Comparison of ENCODE assay signal across 19 cellular contexts in the genomic region with DNA sequence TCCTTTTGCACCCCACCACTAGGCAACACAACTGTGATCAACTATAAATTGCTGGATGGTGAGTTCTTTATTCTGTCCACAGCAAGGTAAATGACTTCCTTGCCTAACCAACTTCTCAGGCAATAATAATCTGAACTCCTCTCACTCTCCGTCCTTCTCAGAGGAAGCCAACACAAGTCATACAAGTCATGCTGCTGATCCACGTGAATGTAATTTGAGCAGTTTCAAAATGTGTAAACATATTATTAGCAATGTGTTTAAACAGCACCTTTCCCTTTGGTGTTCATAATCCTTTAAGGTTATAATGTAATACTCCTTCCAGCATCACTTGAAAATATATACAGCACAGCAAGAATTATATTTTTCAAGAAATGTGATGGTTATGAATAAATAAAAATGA.
A peak's percentile ranks its signal among the peaks of the same experiment; 100 is the strongest.
DNase-seq lines count a peak whose midpoint lies in the region; ATAC-seq and TF ChIP-seq lines count a peak whose summit lies in the region.
"Had no signal": no experiment of that assay in that cellular context is flagged by ENCODE, and none has a peak within 500 bp of the region (broad histone marks: within the 10 kb centered on the region; RNA-seq: fewer than 3 reads in every experiment).

No MANE protein-coding gene starts in this region.

- no peak for TF ChIP-seq CTCF in HEK293 (tag by site-specific recombination; IDR thresholded peaks at IDR 0.05)
- TF ChIP-seq CTCF in PC-3 (conservative IDR thresholded peaks at IDR 0.05; ENCODE audit: low read depth, low read length), result no peak
- TF ChIP-seq CTCF in right lobe of liver (IDR thresholded peaks at IDR 0.05), result no peak

- TF ChIP-seq POLR2A in right lobe of liver (IDR thresholded peaks at IDR 0.05), result no peak

- no TSS peak for BruUV-seq in PC-3 (replicated peaks; lab: Mats Ljungman, UMichigan)

- DNase-seq in NCI-H2081 treated with DMSO at 0.1 percent for 48 hours (lab: John Stamatoyannopoulos, UW) (peak; percentile 43), PC-3 (peak; percentile 40), right lobe of liver (no peak), substantia nigra (lab: John Stamatoyannopoulos, UW) (no peak), T-helper 2 cell (no peak)
- DNase-seq in activated CD4-positive, alpha-beta T cell treated with anti-CD3 and anti-CD28 coated beads, Interleukin-2, amount 50 U/mL, for 4 hours, result no peak
- DNase-seq: activated CD4-positive, alpha-beta T cell treated with anti-CD3 and anti-CD28 coated beads for 36 hours; activated T-cell treated with anti-CD3 and anti-CD28 coated beads for 4 hours; dorsolateral prefrontal cortex; hippocampal formation; left ventricle myocardium inferior; MM.1S; NK-92 treated with Interleukin-12 subunit alpha and Interleukin-12 subunit beta, amount 100 ng/mL, for 24 hours; posterior cingulate gyrus; SIG-M5; stimulated activated CD4-positive, alpha-beta T cell treated with anti-CD3 and anti-CD28 coated beads, Interleukin-12 subunit alpha, Interleukin-12 subunit beta, amount 100 ng/mL, for 4 hours had no signal

- H3K27ac ChIP-seq in HEK293 (ENCODE audit: extremely low read depth, low read depth, low read length), result no peak overlapping the region
- H3K27ac ChIP-seq in PC-3 (ENCODE audit: low read length), result no peak overlapping the region
- peak overlapping the region; percentile 18 to 44 (median 41) for H3K27ac ChIP-seq in right lobe of liver
- no peak overlapping the region for H3K27ac ChIP-seq in substantia nigra (ENCODE audit: low read depth, low read length, poor library complexity, severe bottlenecking)
- H3K27ac ChIP-seq: breast epithelium, dorsolateral prefrontal cortex, left ventricle myocardium inferior had no signal

- H3K4me1 ChIP-seq in HEK293 (ENCODE audit: control insufficient read depth, insufficient read depth, low read length) (no peaks in the 10 kb centered on the region), PC-3 (ENCODE audit: insufficient read depth, low read length) (peaks cover 8% of the 10 kb centered on the region), right lobe of liver (peaks cover 0 to 22% (median under 1%) of the 10 kb centered on the region in 4 donors)
- H3K4me1 ChIP-seq: breast epithelium, left ventricle myocardium inferior had no signal

- ATAC-seq in PC-3 (peak; percentile 58), right lobe of liver (peak; percentile 54 to 72 (median 63)), HG02938 (IDR thresholded peaks at IDR 0.05; ENCODE audit: unreplicated experiment) (no peak)
- ATAC-seq: activated CD4-positive, alpha-beta T cell treated with anti-CD3 and anti-CD28 coated beads for 36 hours had no signal

- H3K9me3 ChIP-seq in HEK293 (ENCODE audit: control insufficient read depth, insufficient read depth, low read depth, low read length), result no peaks in the 10 kb centered on the region
- H3K9me3 ChIP-seq in PC-3 (ENCODE audit: low read length), result no peaks in the 10 kb centered on the region
- no peaks in the 10 kb centered on the region for H3K9me3 ChIP-seq in right lobe of liver
- H3K9me3 ChIP-seq: breast epithelium had no signal

- H4K20me1 ChIP-seq in PC-3 (ENCODE audit: low read length), result no peaks in the 10 kb centered on the region

- H3F3A ChIP-seq in PC-3 (ENCODE audit: low read length, unreplicated experiment), result no peaks in the 10 kb centered on the region

- no peak overlapping the region for H3K9ac ChIP-seq in PC-3 (ENCODE audit: low read length)

- intact Hi-C loops in PC-3 (cut with micrococcal nuclease) (no loop called here), right lobe of liver (cut with DNase I) (no loop called here)

- H3K9me2 ChIP-seq in PC-3 (replicated peaks; ENCODE audit: low read length), result no peaks in the 10 kb centered on the region

- CTCF ChIA-PET in HEK293 (lab: Yijun Ruan, JAX) (interaction anchor here (0.7 to 1.4 kb wide), 2 partner anchors 10 to 13 kb away, joined by 3 read pairs; no protein-coding TSS in a partner anchor), PC-3 (lab: Charles Lee) (no interaction called here)

- H2AFZ ChIP-seq in PC-3 (ENCODE audit: low read length), result peak overlapping the region; percentile 48; the same call in 1 of the 2 replicates

- no peaks in the 10 kb centered on the region for H3K79me2 ChIP-seq in PC-3 (ENCODE audit: low read length)

- no peak overlapping the region for H3K4me3 ChIP-seq in HEK293 (ENCODE audit: low read depth, low read length)
- H3K4me3 ChIP-seq in PC-3 (ENCODE audit: low read length), result no peak overlapping the region
- H3K4me3 ChIP-seq in right lobe of liver, result no peak overlapping the region
- H3K4me3 ChIP-seq: breast epithelium, dorsolateral prefrontal cortex, left ventricle myocardium inferior had no signal

- POLR2A ChIA-PET in HEK293 (lab: Yijun Ruan, JAX), result interaction anchor here (0.6 kb wide), 1 partner anchor 263 kb away, joined by 6 read pairs; no protein-coding TSS in a partner anchor
- POLR2A ChIA-PET in PC-3 (lab: Charles Lee; ENCODE audit: unreplicated experiment), result no interaction called here

- 29% methylated on average over 2 of the region's 2 CpGs for WGBS in right lobe of liver (ENCODE audit: insufficient coverage, low coverage, low lambda C conversion rate, missing lambda C conversion rate)

- H3K36me3 ChIP-seq in HEK293 (ENCODE audit: control insufficient read depth in 2 of 2, insufficient read depth in 1 of 2, low read length in 2 of 2) (no peaks in the 10 kb centered on the region), PC-3 (ENCODE audit: low read depth, low read length) (no peaks in the 10 kb centered on the region), right lobe of liver (peaks cover 0 to 7% (median 0%) of the 10 kb centered on the region in 4 donors)
- H3K36me3 ChIP-seq: breast epithelium, left ventricle myocardium inferior had no signal

- H3K27me3 ChIP-seq in PC-3 (ENCODE audit: low read length) (no peaks in the 10 kb centered on the region), right lobe of liver (no peaks in the 10 kb centered on the region)
- H3K27me3 ChIP-seq: breast epithelium, dorsolateral prefrontal cortex had no signal

- 0 out of 2 replicates have a peak overlapping the region, but pooled peaks have one; percentile 26 for H3K4me2 ChIP-seq in PC-3 (ENCODE audit: low read length)

TF ChIP-seq in HEK293, 187 proteins besides CTCF, POLR2A, EP300 and RAD21:
- TF ChIP-seq SP7 (tag by site-specific recombination; IDR thresholded peaks at IDR 0.05), result peak; percentile 82
- TF ChIP-seq, protein P1, sequence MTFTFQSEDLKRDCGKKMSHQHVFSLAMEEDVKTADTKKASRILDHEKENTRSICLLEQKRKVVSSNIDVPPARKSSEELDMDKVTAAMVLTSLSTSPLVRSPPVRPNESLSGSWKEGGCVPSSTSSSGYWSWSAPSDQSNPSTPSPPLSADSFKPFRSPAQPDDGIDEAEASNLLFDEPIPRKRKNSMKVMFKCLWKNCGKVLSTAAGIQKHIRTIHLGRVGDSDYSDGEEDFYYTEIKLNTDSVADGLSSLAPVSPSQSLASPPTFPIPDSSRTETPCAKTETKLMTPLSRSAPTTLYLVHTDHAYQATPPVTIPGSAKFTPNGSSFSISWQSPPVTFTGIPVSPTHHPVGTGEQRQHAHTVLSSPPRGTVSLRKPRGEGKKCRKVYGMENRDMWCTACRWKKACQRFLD (tag by site-specific recombination; IDR thresholded peaks at IDR 0.05), result no peak
- TF ChIP-seq GLIS1 (tag by site-specific recombination; IDR thresholded peaks at IDR 0.05), result no peak
- TF ChIP-seq TCF7L2 (IDR thresholded peaks at IDR 0.05; ENCODE audit: borderline replicate concordance, low read depth, low read length), result no peak

Comparison
In these comparisons a context has a peak if more than half of its experiments do, and no peak if none do; other contexts are left out.
1. H3K27ac ChIP-seq: peak in right lobe of liver (3 of 3); none in HEK293 (single experiment), PC-3 (single experiment) and substantia nigra (single experiment).
2. DNase-seq: peak in NCI-H2081 treated with DMSO at 0.1 percent for 48 hours (single experiment) and PC-3 (single experiment); none in right lobe of liver (0 of 3), substantia nigra (0 of 49), activated CD4-positive, alpha-beta T cell treated with anti-CD3 and anti-CD28 coated beads, Interleukin-2, amount 50 U/mL, for 4 hours (0 of 2) and T-helper 2 cell (0 of 5).